Comparison of ENCODE assay signal across 13 cellular contexts in genomic region chr10:18681971-18682403, GRCh38. TPM values are rescaled to one million over a fixed set of nuclear protein-coding genes. Genes with fewer than 3 reads are reported as not detected.
DNase-seq lines count a peak whose midpoint lies in the region; ATAC-seq and TF ChIP-seq lines count a peak whose summit lies in the region.
"Had no signal": no experiment of that assay in that cellular context is flagged by ENCODE, and none has a peak within 500 bp of the region (broad histone marks: within the 10 kb centered on the region; RNA-seq: fewer than 3 reads in every experiment).

No MANE protein-coding gene starts in this region.

- H3K36me3 ChIP-seq in cardiac muscle cell (no peaks in the 10 kb centered on the region), adipocyte (ENCODE audit: control insufficient read depth, insufficient read depth, low read length, severe bottlenecking) (peaks cover under 1% of the 10 kb centered on the region), kidney epithelial cell (ENCODE audit: control insufficient read depth, insufficient read depth, low read length) (no peaks in the 10 kb centered on the region)
- H3K36me3 ChIP-seq: thoracic aorta had no signal

- H3K9me3 ChIP-seq in cardiac muscle cell (ENCODE audit: low read depth): no peaks in the 10 kb centered on the region
- H3K9me3 ChIP-seq in adipocyte (ENCODE audit: control insufficient read depth, low read length): no peaks in the 10 kb centered on the region
- H3K9me3 ChIP-seq: gastroesophageal sphincter, thoracic aorta had no signal

- DNase-seq in cardiac muscle cell (ENCODE audit: low read depth in 1 of 2, low spot score in 1 of 2) (peak in 1 of 2 donors; percentile 64), left ventricle myocardium superior (no peak), adipocyte (ENCODE audit: low read depth) (peak; percentile 15), kidney epithelial cell (ENCODE audit: low read depth) (peak; percentile 56), NCI-H187 (lab: John Stamatoyannopoulos, UW) (no peak), NCI-H187 treated with DMSO at 0.1 percent for 48 hours (lab: John Stamatoyannopoulos, UW) (no peak), T-helper 2 cell (no peak), COLO829 (ENCODE audit: low spot score) (no peak)
- DNase-seq: activated T-cell treated with anti-CD3 and anti-CD28 coated beads for 4 hours, kidney, NCI-H2081 treated with DMSO at 0.1 percent for 48 hours had no signal

- peak overlapping the region; percentile 66 for H3K27ac ChIP-seq in cardiac muscle cell
- H3K27ac ChIP-seq: gastroesophageal sphincter, thoracic aorta had no signal

- no peaks in the 10 kb centered on the region for H3K4me1 ChIP-seq in cardiac muscle cell (ENCODE audit: low read depth)
- H3K4me1 ChIP-seq in adipocyte (ENCODE audit: control insufficient read depth, insufficient read depth, low read length): peaks cover 23% of the 10 kb centered on the region
- H3K4me1 ChIP-seq: gastroesophageal sphincter had no signal

- H3K4me3 ChIP-seq in cardiac muscle cell (no peak overlapping the region), adipocyte (ENCODE audit: low read length) (no peak overlapping the region), kidney epithelial cell (ENCODE audit: low read depth, low read length) (no peak overlapping the region)
- H3K4me3 ChIP-seq: gastroesophageal sphincter, thoracic aorta had no signal

- no peak for ATAC-seq in left ventricle myocardium superior
- ATAC-seq: gastroesophageal sphincter had no signal

- no peak overlapping the region for H3K9ac ChIP-seq in adipocyte (ENCODE audit: low read length)

- H3K27me3 ChIP-seq in cardiac muscle cell (no peaks in the 10 kb centered on the region), adipocyte (replicated peaks; ENCODE audit: control insufficient read depth, insufficient read depth, low read length) (no peaks in the 10 kb centered on the region), kidney epithelial cell (ENCODE audit: control insufficient read depth, insufficient read depth, low read length) (no peaks in the 10 kb centered on the region)
- H3K27me3 ChIP-seq: gastroesophageal sphincter had no signal

- TF ChIP-seq CTCF in cardiac muscle cell (IDR thresholded peaks at IDR 0.05; ENCODE audit: low read depth, low read length) (no peak), kidney epithelial cell (IDR thresholded peaks at IDR 0.05; ENCODE audit: insufficient read depth, low read length, poor library complexity, severe bottlenecking) (no peak)

- intact Hi-C loops in left ventricle myocardium superior (cut with micrococcal nuclease): no loop called here

RNA-seq across cellular contexts. Expression of gene ARL5B, which starts 22.8 kb away (rescaled TPM):
- total RNA-seq in cardiac muscle cell: 22.7 and 30.3 TPM in 2 replicates
- 15.9 and 18.8 TPM in 2 replicates for polyA plus RNA-seq in cardiac muscle cell
- 6.9 TPM for total RNA-seq in left ventricle myocardium superior
- 30.3 and 30.6 TPM in 2 replicates for total RNA-seq in kidney epithelial cell

RNA-seq across cellular contexts. Expression of gene NSUN6, which starts 30.6 kb away (rescaled TPM):
- total RNA-seq in cardiac muscle cell: 7.3 and 11.4 TPM in 2 replicates
- 15.4 and 26.1 TPM in 2 replicates for polyA plus RNA-seq in cardiac muscle cell
- 6.7 TPM for total RNA-seq in left ventricle myocardium superior
- total RNA-seq in kidney epithelial cell: 6.6 TPM in 2 replicates

Comparison
In these comparisons a context has a peak if more than half of its experiments do, and no peak if none do; other contexts are left out.
1. DNase-seq: peak in adipocyte (single experiment) and kidney epithelial cell (single experiment); none in left ventricle myocardium superior (single experiment), NCI-H187 (0 of 2), NCI-H187 treated with DMSO at 0.1 percent for 48 hours (single experiment), T-helper 2 cell (0 of 5) and COLO829 (single experiment).